30 cellular contexts compared by ENCODE assay signal in the genomic region with DNA sequence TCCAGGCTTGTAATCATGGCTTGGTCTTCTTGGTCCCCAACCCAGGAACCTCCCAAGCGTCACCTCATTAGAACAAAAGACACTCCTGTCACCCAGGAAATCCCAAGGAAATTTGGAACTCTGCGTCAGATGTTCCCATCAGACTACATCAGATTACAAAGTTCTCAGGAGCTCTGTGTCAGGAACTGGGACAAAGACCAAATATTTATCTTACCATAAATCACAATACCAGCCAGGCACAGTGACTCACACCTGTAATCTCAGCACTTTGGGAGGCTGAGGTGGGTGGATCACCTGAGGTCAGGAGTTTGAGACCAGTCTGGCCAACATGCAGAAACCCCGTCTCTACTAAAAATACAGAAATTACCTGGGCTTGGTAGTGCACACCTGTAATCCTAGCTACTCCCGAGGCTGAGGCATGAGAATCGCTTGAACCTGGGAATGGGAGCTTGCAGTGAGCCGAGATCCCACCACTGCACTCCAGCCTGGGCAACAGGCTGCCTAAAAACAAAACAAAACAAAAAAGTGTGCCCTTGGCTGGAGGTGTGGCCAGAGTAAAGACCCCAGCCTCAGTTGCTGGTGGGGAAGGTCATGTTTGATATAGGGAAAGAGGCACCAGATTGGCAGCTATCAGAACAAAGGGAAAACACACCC. TPM values are rescaled to one million over a fixed set of nuclear protein-coding genes. Genes with fewer than 3 reads are reported as not detected.
DNase-seq lines count a peak whose midpoint lies in the region; TF ChIP-seq lines count a peak whose summit lies in the region.
"Had no signal": no experiment of that assay in that cellular context is flagged by ENCODE, and none has a peak within 500 bp of the region (broad histone marks: within the 10 kb centered on the region; RNA-seq: fewer than 3 reads in every experiment).

No MANE protein-coding gene starts in this region.

- H3K36me3 Mint-ChIP-seq in progenitor cell of endocrine pancreas (ENCODE audit: insufficient read depth) = no peaks in the 10 kb centered on the region
- H3K36me3 Mint-ChIP-seq: activated naive CD8-positive, alpha-beta T cell treated with anti-CD3 and anti-CD28 coated beads, Interleukin-2, amount 10 ng/mL, durations not matched to agents 7 days and 5 days; CD8-positive, alpha-beta T cell; memory B cell; naive B cell had no signal

- H3K27ac Mint-ChIP-seq in progenitor cell of endocrine pancreas = peak overlapping the region; percentile 24
- H3K27ac Mint-ChIP-seq: activated naive CD8-positive, alpha-beta T cell treated with anti-CD3 and anti-CD28 coated beads, Interleukin-2, amount 10 ng/mL, durations not matched to agents 7 days and 5 days; CD8-positive, alpha-beta T cell; effector memory CD8-positive, alpha-beta T cell; GM23338; memory B cell; stimulated activated naive CD8-positive, alpha-beta T cell treated with anti-CD3 and anti-CD28 coated beads, Interleukin-15, Interleukin-2, amounts not matched to agents 100 ng/mL and 50 ng/mL, for 24 hours had no signal

- no peak overlapping the region for H3K4me3 Mint-ChIP-seq in progenitor cell of endocrine pancreas (ENCODE audit: low read depth)
- H3K4me3 Mint-ChIP-seq: activated naive CD8-positive, alpha-beta T cell treated with anti-CD3 and anti-CD28 coated beads, Interleukin-2, amount 10 ng/mL, durations not matched to agents 7 days and 5 days; CD8-positive, alpha-beta T cell; effector memory CD8-positive, alpha-beta T cell; GM23338; memory B cell; stimulated activated naive CD8-positive, alpha-beta T cell treated with anti-CD3 and anti-CD28 coated beads, Interleukin-15, Interleukin-2, amounts not matched to agents 100 ng/mL and 50 ng/mL, for 24 hours had no signal

- H3K4me3 ChIP-seq in epithelial cell of esophagus (ENCODE audit: low read length) = no peak overlapping the region
- no peak overlapping the region for H3K4me3 ChIP-seq in prostate gland
- no peak overlapping the region for H3K4me3 ChIP-seq in right atrium auricular region
- H3K4me3 ChIP-seq: GM23338, tibial nerve had no signal

- H3K4me1 ChIP-seq in prostate gland (replicated peaks) (no peaks in the 10 kb centered on the region), right atrium auricular region (no peaks in the 10 kb centered on the region)
- H3K4me1 ChIP-seq: tibial nerve had no signal

- no peaks in the 10 kb centered on the region for H3K27me3 Mint-ChIP-seq in progenitor cell of endocrine pancreas
- H3K27me3 Mint-ChIP-seq: activated naive CD8-positive, alpha-beta T cell treated with anti-CD3 and anti-CD28 coated beads, Interleukin-2, amount 10 ng/mL, durations not matched to agents 7 days and 5 days had no signal

- H3K9me3 ChIP-seq in prostate gland (no peaks in the 10 kb centered on the region), right atrium auricular region (peaks cover 0 to 15% of the 10 kb centered on the region in 2 donors)

- H3K27me3 ChIP-seq in prostate gland (replicated peaks; ENCODE audit: insufficient read depth) = no peaks in the 10 kb centered on the region
- no peaks in the 10 kb centered on the region for H3K27me3 ChIP-seq in right atrium auricular region

- DNase-seq in DMS153 (lab: John Stamatoyannopoulos, UW) (peak; percentile 43), DMS153 treated with DMSO at 0.1 percent for 48 hours (lab: John Stamatoyannopoulos, UW; ENCODE audit: unreplicated experiment) (no peak), NCI-H774 (lab: John Stamatoyannopoulos, UW) (peak; percentile 27), epithelial cell of esophagus (ENCODE audit: low read depth) (peak; percentile 53), progenitor cell of endocrine pancreas (ENCODE audit: low spot score, unreplicated experiment) (no peak), prostate gland (ENCODE audit: low spot score) (no peak), Kasumi-1 (lab: John Stamatoyannopoulos, UW) (no peak), right atrium auricular region (ENCODE audit: low spot score) (no peak)
- DNase-seq: activated CD4-positive, alpha-beta T cell treated with anti-CD3 and anti-CD28 coated beads, Interleukin-2, amount 50 U/mL, for 48 hours; activated CD4-positive, CD25-positive, alpha-beta regulatory T cell; activated effector memory CD4-positive, alpha-beta T cell treated with Interleukin-2 at 50 U/mL for 16 hours; activated naive CD8-positive, alpha-beta T cell treated with anti-CD3 and anti-CD28 coated beads, Interleukin-2, amount 10 ng/mL, durations not matched to agents 7 days and 5 days; AML-193; CD8-positive, alpha-beta T cell; effector memory CD8-positive, alpha-beta T cell; EL; KBM-7; naive B cell; NCI-H1092 treated with DMSO at 0.1 percent for 48 hours; NCI-H2081; NCI-H446; right cardiac atrium; T1000 had no signal

- peaks cover 4% of the 10 kb centered on the region for H3K9me3 Mint-ChIP-seq in progenitor cell of endocrine pancreas (ENCODE audit: low read depth)
- H3K9me3 Mint-ChIP-seq: activated naive CD8-positive, alpha-beta T cell treated with anti-CD3 and anti-CD28 coated beads, Interleukin-2, amount 10 ng/mL, durations not matched to agents 7 days and 5 days; CD8-positive, alpha-beta T cell; effector memory CD8-positive, alpha-beta T cell; stimulated activated naive CD8-positive, alpha-beta T cell treated with anti-CD3 and anti-CD28 coated beads, Interleukin-15, Interleukin-2, amounts not matched to agents 100 ng/mL and 50 ng/mL, for 24 hours had no signal

- H3K36me3 ChIP-seq in prostate gland = no peaks in the 10 kb centered on the region
- no peaks in the 10 kb centered on the region for H3K36me3 ChIP-seq in right atrium auricular region
- H3K36me3 ChIP-seq: tibial nerve had no signal

- intact Hi-C loops in prostate gland (cut with DNase I) = no loop called here

- H3K27ac ChIP-seq in prostate gland (no peak overlapping the region), right atrium auricular region (no peak overlapping the region)
- H3K27ac ChIP-seq: 22Rv1, tibial nerve had no signal

- TF ChIP-seq CTCF in epithelial cell of esophagus (IDR thresholded peaks at IDR 0.05; ENCODE audit: insufficient read depth, low read depth, low read length, missing control alignments) (no peak), progenitor cell of endocrine pancreas (IDR thresholded peaks at IDR 0.05; ENCODE audit: unreplicated experiment) (no peak), prostate gland (IDR thresholded peaks at IDR 0.05) (no peak), right atrium auricular region (IDR thresholded peaks at IDR 0.05) (no peak)

- 51% methylated on average over 6 of the region's 6 CpGs for WGBS in prostate gland

- TF ChIP-seq POLR2A in prostate gland (IDR thresholded peaks at IDR 0.05) = no peak

- H3K4me1 Mint-ChIP-seq in progenitor cell of endocrine pancreas (ENCODE audit: low read depth) = peaks cover 5% of the 10 kb centered on the region
- H3K4me1 Mint-ChIP-seq: activated naive CD8-positive, alpha-beta T cell treated with anti-CD3 and anti-CD28 coated beads, Interleukin-2, amount 10 ng/mL, durations not matched to agents 7 days and 5 days; GM23338; memory B cell; naive B cell had no signal

RNA-seq across cellular contexts. Expression of a gene that starts 16.7 kb away (rescaled TPM):
- total RNA-seq in progenitor cell of endocrine pancreas (80.2 and 84.3 TPM in 2 replicates), prostate gland (10 to 100 TPM; 48.7 to 52.2 TPM), right atrium auricular region (10 to 100 TPM; 56.7 to 65.5 TPM)

RNA-seq across cellular contexts. Expression of a gene that starts 44.3 kb away (rescaled TPM):
- total RNA-seq in progenitor cell of endocrine pancreas (not detected in 2 replicates), prostate gland (1 to 10 TPM in 1 of 2 donors, not detected in 1; 1.2 TPM), right atrium auricular region (not detected)
- total RNA-seq: glomerular endothelial cell, right cardiac atrium, tibial nerve had no signal

RNA-seq across cellular contexts. Expression of a gene that starts 50.8 kb away (rescaled TPM):
- 19.6 and 20.3 TPM in 2 replicates for total RNA-seq in progenitor cell of endocrine pancreas
- 1 to 10 TPM in 1 of 2 donors, under 1 TPM in 1; 0.36 to 5.6 TPM for total RNA-seq in prostate gland
- under 1 TPM; 0.56 to 0.63 TPM for total RNA-seq in right atrium auricular region
- total RNA-seq: activated naive CD8-positive, alpha-beta T cell treated with anti-CD3 and anti-CD28 coated beads, Interleukin-2, amount 10 ng/mL, durations not matched to agents 7 days and 5 days; CD8-positive, alpha-beta T cell; osteoblast had no signal

RNA-seq across cellular contexts. Expression of a gene that starts 56.4 kb away (rescaled TPM):
- total RNA-seq in progenitor cell of endocrine pancreas (1,687 and 1,716 TPM in 2 replicates), prostate gland (1,000 to 10,000 TPM; 1,351 to 1,892 TPM), right atrium auricular region (100 to 1,000 TPM; 496 to 916 TPM)

Comparison
In these comparisons a context has a peak if more than half of its experiments do, and no peak if none do; other contexts are left out.
1. DNase-seq: peak in DMS153 (single experiment), NCI-H774 (single experiment) and epithelial cell of esophagus (single experiment); none in DMS153 treated with DMSO at 0.1 percent for 48 hours (single experiment), progenitor cell of endocrine pancreas (single experiment), prostate gland (single experiment), Kasumi-1 (0 of 2) and right atrium auricular region (single experiment).